Comparison of ENCODE assay signal across 7 cellular contexts in genomic region chr6:146369866-146370265, GRCh38.
"Had no signal": no experiment of that assay in that cellular context is flagged by ENCODE, and none has a peak within 500 bp of the region (broad histone marks: within the 10 kb centered on the region; RNA-seq: fewer than 3 reads in every experiment).

No MANE protein-coding gene starts in this region.

- ATAC-seq: HepG2, K562 had no signal

- H3K4me3 ChIP-seq: K562 had no signal

- H3K27ac ChIP-seq: HL-60 had no signal

- FAIRE-seq: HepG2, HTR-8/SVneo, K562 had no signal

- DNase-seq: IMR-90, KBM-7, KG1 had no signal
